In the genomic region with DNA sequence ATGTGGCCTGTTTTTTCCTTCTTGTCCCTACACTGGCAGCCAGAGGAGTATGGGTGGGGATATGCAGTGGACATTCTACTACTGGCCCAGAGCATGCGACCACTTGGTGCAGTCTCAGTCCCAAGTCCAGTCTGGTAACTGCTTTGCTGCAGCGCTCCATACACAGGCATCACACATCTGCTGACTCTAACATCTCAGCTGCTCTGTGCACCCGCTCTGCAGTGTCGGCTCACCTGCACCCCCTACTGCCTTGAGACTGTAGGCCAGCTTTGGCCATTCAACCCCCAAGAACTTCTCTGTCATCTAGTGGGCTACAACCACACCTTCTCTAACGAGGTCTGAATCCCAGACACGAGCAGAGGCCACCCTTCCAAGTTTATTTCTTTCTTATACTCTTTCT, we compare ENCODE assay signal across 9 cellular contexts. TPM values are rescaled to one million over a fixed set of nuclear protein-coding genes. Genes with fewer than 3 reads are reported as not detected.
DNase-seq lines count a peak whose midpoint lies in the region; ATAC-seq, FAIRE-seq and TF ChIP-seq lines count a peak whose summit lies in the region.
"Had no signal": no experiment of that assay in that cellular context is flagged by ENCODE, and none has a peak within 500 bp of the region (broad histone marks: within the 10 kb centered on the region; RNA-seq: fewer than 3 reads in every experiment).

No MANE protein-coding gene starts in this region.

- H3K79me2 ChIP-seq in K562 (ENCODE audit: control insufficient read depth, insufficient read depth, low read length): no peaks in the 10 kb centered on the region
- H3K79me2 ChIP-seq: parathyroid adenoma had no signal

- no peak for TF ChIP-seq EP300 in K562 (IDR thresholded peaks at IDR 0.05; ENCODE audit: low read length)
- TF ChIP-seq EP300 in sigmoid colon (IDR thresholded peaks at IDR 0.05): no peak

- H3K4me2 ChIP-seq in K562 (ENCODE audit: insufficient read depth, low read length): no peak overlapping the region

- no peak overlapping the region for H3K4me3 ChIP-seq in K562
- no peak overlapping the region for H3K4me3 ChIP-seq in upper lobe of right lung
- no peak overlapping the region for H3K4me3 ChIP-seq in sigmoid colon

- BruUV-seq in K562 (replicated peaks; lab: Mats Ljungman, UMichigan): no TSS peak

- WGBS in K562 (ENCODE audit: insufficient coverage, low coverage, missing lambda C conversion rate): 0% methylated on average over 6 of the region's 6 CpGs
- WGBS in sigmoid colon, 2 donors: 54 to 73% methylated on average over 6 of the region's 6 CpGs

- no peak overlapping the region for H3K27ac ChIP-seq in K562 (ENCODE audit: extremely low read depth, low read depth, low read length)
- no peak overlapping the region for H3K27ac ChIP-seq in upper lobe of right lung
- no peak overlapping the region for H3K27ac ChIP-seq in sigmoid colon
- H3K27ac ChIP-seq: parathyroid adenoma had no signal

- peak; percentile 75 for ATAC-seq in GM19043 (IDR thresholded peaks at IDR 0.05; ENCODE audit: low read depth, unreplicated experiment)
- ATAC-seq in HG03460 (IDR thresholded peaks at IDR 0.05; ENCODE audit: unreplicated experiment): peak; percentile 68
- ATAC-seq in K562: peak; percentile 75
- ATAC-seq in upper lobe of right lung: peak; percentile 59

- no peaks in the 10 kb centered on the region for H3K9me3 ChIP-seq in K562 (replicated peaks; ENCODE audit: control insufficient read depth, insufficient read depth, low read depth, low read length)
- H3K9me3 ChIP-seq in upper lobe of right lung: no peaks in the 10 kb centered on the region
- no peaks in the 10 kb centered on the region for H3K9me3 ChIP-seq in sigmoid colon

- H2AFZ ChIP-seq in K562 (ENCODE audit: low read depth, low read length): no peak overlapping the region
- H2AFZ ChIP-seq: parathyroid adenoma had no signal

- in situ Hi-C loops in ACHN (cut with HindIII; ENCODE audit: low pct_ligation_motif_present, low pct_unique_long_range_greater_than_20kb, low sequenced_read_pairs): no loop called here
- in situ Hi-C loops in K562 (cut with MboI): loop anchor here (25.0 kb wide), 1 partner anchor 942 kb away; no protein-coding TSS in a partner anchor

- H3K4me1 ChIP-seq in K562 (replicated peaks in 1 of 2; ENCODE audit: control insufficient read depth in 2 of 2, insufficient read depth in 2 of 2, low read length in 2 of 2) (no peaks in the 10 kb centered on the region), upper lobe of right lung (no peaks in the 10 kb centered on the region), sigmoid colon (peaks cover 0 to 7% (median 0%) of the 10 kb centered on the region in 4 donors)
- H3K4me1 ChIP-seq: parathyroid adenoma had no signal

- H3K36me3 ChIP-seq in K562 (ENCODE audit: control insufficient read depth, insufficient read depth, low read length) (no peaks in the 10 kb centered on the region), upper lobe of right lung (no peaks in the 10 kb centered on the region), sigmoid colon (no peaks in the 10 kb centered on the region)

- no peaks in the 10 kb centered on the region for H3K36me3 Mint-ChIP-seq in activated CD4-positive, alpha-beta T cell treated with anti-CD3 and anti-CD28 coated beads, Interleukin-2, amount 10 ng/mL, durations not matched to agents 24 days and 14 days (ENCODE audit: low read depth)

- DNase-seq in ACHN (peak; percentile 16), K562 (ENCODE audit: extremely low read depth in 1 of 4, low spot score in 3 of 4) (peak in 3 of 4 experiments; percentile 5 to 24 (median 6)), upper lobe of right lung (no peak), dedifferentiated amniotic fluid mesenchymal stem cell (ENCODE audit: extremely low spot score) (no peak), sigmoid colon (no peak)
- DNase-seq in activated CD4-positive, alpha-beta T cell treated with anti-CD3 and anti-CD28 coated beads, Interleukin-2, amount 10 ng/mL, durations not matched to agents 24 days and 14 days: no peak

- intact Hi-C loops in K562 (cut with micrococcal nuclease): no loop called here
- intact Hi-C loops in upper lobe of right lung (cut with DNase I): no loop called here
- intact Hi-C loops in sigmoid colon (cut with DNase I): no loop called here
- intact Hi-C loops in activated CD4-positive, alpha-beta T cell treated with anti-CD3 and anti-CD28 coated beads, Interleukin-2, amount 10 ng/mL, durations not matched to agents 24 days and 14 days (cut with micrococcal nuclease): no loop called here

- no peaks in the 10 kb centered on the region for H3K4me1 Mint-ChIP-seq in activated CD4-positive, alpha-beta T cell treated with anti-CD3 and anti-CD28 coated beads, Interleukin-2, amount 10 ng/mL, durations not matched to agents 24 days and 14 days

- CTCF ChIA-PET in K562 (lab: Yijun Ruan, JAX; ENCODE audit: low intra/inter-chr PET ratio): no interaction called here

- H4K20me1 ChIP-seq in K562 (replicated peaks; ENCODE audit: control insufficient read depth, insufficient read depth, low read length): no peaks in the 10 kb centered on the region

- no peaks in the 10 kb centered on the region for H3K9me1 ChIP-seq in K562 (ENCODE audit: control insufficient read depth, insufficient read depth, low read length)

- H3K27me3 Mint-ChIP-seq in activated CD4-positive, alpha-beta T cell treated with anti-CD3 and anti-CD28 coated beads, Interleukin-2, amount 10 ng/mL, durations not matched to agents 24 days and 14 days: peaks cover 6% of the 10 kb centered on the region

- POLR2A ChIA-PET in K562 (lab: Yijun Ruan, JAX): no interaction called here

- no peak overlapping the region for H3K27ac Mint-ChIP-seq in activated CD4-positive, alpha-beta T cell treated with anti-CD3 and anti-CD28 coated beads, Interleukin-2, amount 10 ng/mL, durations not matched to agents 24 days and 14 days

- H3K9ac ChIP-seq in K562 (ENCODE audit: insufficient read depth in 1 of 2, low read depth in 2 of 2, low read length in 2 of 2): no peak overlapping the region
- H3K9ac ChIP-seq: parathyroid adenoma had no signal

- peak in 2 of 3 experiments; percentile 20 to 26; a peak in 2 of 6 replicates for TF ChIP-seq CTCF in K562 (IDR thresholded peaks at IDR 0.05 in 2 of 3, conservative IDR thresholded peaks at IDR 0.05 in 1 of 3; ENCODE audit: insufficient read depth in 2 of 3, low read depth in 1 of 3, low read length in 3 of 3)
- no peak for TF ChIP-seq CTCF in upper lobe of right lung (IDR thresholded peaks at IDR 0.05)
- TF ChIP-seq CTCF in sigmoid colon (IDR thresholded peaks at IDR 0.05): no peak

- H3K4me3 Mint-ChIP-seq in activated CD4-positive, alpha-beta T cell treated with anti-CD3 and anti-CD28 coated beads, Interleukin-2, amount 10 ng/mL, durations not matched to agents 24 days and 14 days: no peak overlapping the region

- no peaks in the 10 kb centered on the region for H3K9me3 Mint-ChIP-seq in activated CD4-positive, alpha-beta T cell treated with anti-CD3 and anti-CD28 coated beads, Interleukin-2, amount 10 ng/mL, durations not matched to agents 24 days and 14 days

- TF ChIP-seq RAD21 in K562 (CRISPR knock-in tag; conservative IDR thresholded peaks at IDR 0.05 in 1 of 2, IDR thresholded peaks at IDR 0.05 in 1 of 2): peak in 1 of 2 experiments; percentile 20; a peak in 2 of 4 replicates

- no peak for FAIRE-seq in K562 (lab: Jason Lieb, UNC)

- H3K27me3 ChIP-seq in K562 (ENCODE audit: control insufficient read depth in 2 of 2, insufficient read depth in 2 of 2, low read length in 2 of 2) (no peaks in the 10 kb centered on the region), upper lobe of right lung (no peaks in the 10 kb centered on the region), sigmoid colon (no peaks in the 10 kb centered on the region)

- no peak for TF ChIP-seq POLR2A in K562 (conservative IDR thresholded peaks at IDR 0.05)
- no peak for TF ChIP-seq POLR2A in sigmoid colon (IDR thresholded peaks at IDR 0.05)

TF ChIP-seq in K562, 482 proteins besides CTCF, POLR2A, EP300 and RAD21 (continues in another document):
- TF ChIP-seq, protein P1, sequence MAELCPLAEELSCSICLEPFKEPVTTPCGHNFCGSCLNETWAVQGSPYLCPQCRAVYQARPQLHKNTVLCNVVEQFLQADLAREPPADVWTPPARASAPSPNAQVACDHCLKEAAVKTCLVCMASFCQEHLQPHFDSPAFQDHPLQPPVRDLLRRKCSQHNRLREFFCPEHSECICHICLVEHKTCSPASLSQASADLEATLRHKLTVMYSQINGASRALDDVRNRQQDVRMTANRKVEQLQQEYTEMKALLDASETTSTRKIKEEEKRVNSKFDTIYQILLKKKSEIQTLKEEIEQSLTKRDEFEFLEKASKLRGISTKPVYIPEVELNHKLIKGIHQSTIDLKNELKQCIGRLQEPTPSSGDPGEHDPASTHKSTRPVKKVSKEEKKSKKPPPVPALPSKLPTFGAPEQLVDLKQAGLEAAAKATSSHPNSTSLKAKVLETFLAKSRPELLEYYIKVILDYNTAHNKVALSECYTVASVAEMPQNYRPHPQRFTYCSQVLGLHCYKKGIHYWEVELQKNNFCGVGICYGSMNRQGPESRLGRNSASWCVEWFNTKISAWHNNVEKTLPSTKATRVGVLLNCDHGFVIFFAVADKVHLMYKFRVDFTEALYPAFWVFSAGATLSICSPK (IDR thresholded peaks at IDR 0.05; ENCODE audit: borderline replicate concordance): no peak
- TF ChIP-seq ZNF143 (CRISPR knock-in tag; IDR thresholded peaks at IDR 0.05) (no peak), NELFE (IDR thresholded peaks at IDR 0.05; ENCODE audit: insufficient read depth, insufficient read length) (no peak)

RNA-seq across cellular contexts. Expression of a gene that starts 46.4 kb away (rescaled TPM):
- total RNA-seq in K562 (2011; cell fraction: chromatin; rRNA removed; ENCODE audit: low replicate concordance): not detected in 2 replicates
- not detected in 2 replicates for total RNA-seq in K562 (2011; cell fraction: nucleolus; rRNA removed)
- total RNA-seq in K562 (2011; cell fraction: nucleoplasm; rRNA removed): not detected in 2 replicates
- total RNA-seq in K562 (2014; rRNA removed) (not detected in 2 replicates), K562 (2014; rRNA removed; fragmentation: Illumina TruSeq; extraction: Trizol) (not detected in 2 replicates), K562 (2015; rRNA removed; fragmentation: Illumina TruSeq; extraction: Trizol) (0.11 TPM in 1 of 2 replicates, not detected in the other), K562 (2021) (0.11 TPM in 1 of 2 replicates, not detected in the other), upper lobe of right lung (not detected), sigmoid colon (not detected)
- polyA plus RNA-seq in K562 (2011; rRNA removed) (0.04 TPM in 1 of 2 replicates, not detected in the other), K562 (2014; fragmentation: Illumina TruSeq; extraction: Trizol) (not detected in 2 replicates), K562 (2014; fragmentation: Nextera tagmentation; extraction: Ambion mirVana) (not detected), K562 (2014; rRNA removed) (0.20 and 0.26 TPM in 2 replicates), sigmoid colon (not detected)
- polyA plus RNA-seq in K562 (2011; cell fraction: cytosol; rRNA removed): not detected in 2 replicates
- 0.28 TPM in 1 of 2 replicates, not detected in the other for polyA plus RNA-seq in K562 (2011; cell fraction: nucleus; rRNA removed)
- polyA plus RNA-seq in K562 (2012): 0.13 and 0.21 TPM in 2 replicates
- polyA minus RNA-seq in K562 (2011; rRNA and poly(A)+ RNA removed): not detected in 2 replicates
- polyA minus RNA-seq in K562 (2011; cell fraction: cytosol; rRNA and poly(A)+ RNA removed): not detected in 2 replicates
- 0.13 TPM in 1 of 2 replicates, not detected in the other for polyA minus RNA-seq in K562 (2011; cell fraction: nucleus; rRNA and poly(A)+ RNA removed)
- not detected in 2 replicates for total RNA-seq in activated CD4-positive, alpha-beta T cell treated with anti-CD3 and anti-CD28 coated beads, Interleukin-2, amount 10 ng/mL, durations not matched to agents 24 days and 14 days

Comparison
In these comparisons a context has a peak if more than half of its experiments do, and no peak if none do; other contexts are left out.
1. DNase-seq: peak in ACHN (single experiment) and K562 (3 of 4); none in upper lobe of right lung (single experiment), dedifferentiated amniotic fluid mesenchymal stem cell (single experiment), sigmoid colon (single experiment) and activated CD4-positive, alpha-beta T cell treated with anti-CD3 and anti-CD28 coated beads, Interleukin-2, amount 10 ng/mL, durations not matched to agents 24 days and 14 days (single experiment).
2. CTCF ChIP-seq: peak in K562 (2 of 3); none in upper lobe of right lung (single experiment) and sigmoid colon (0 of 4).
3. Peak in every context shown above with its lines, with median percentiles within 50 percentile points of each other: ATAC-seq.